19 cellular contexts compared by ENCODE assay signal in genomic region chr1:13778431-13778830, GRCh38.
DNase-seq lines count a peak whose midpoint lies in the region; ATAC-seq and TF ChIP-seq lines count a peak whose summit lies in the region.
"Had no signal": no experiment of that assay in that cellular context is flagged by ENCODE, and none has a peak within 500 bp of the region (broad histone marks: within the 10 kb centered on the region; RNA-seq: fewer than 3 reads in every experiment).

No MANE protein-coding gene starts in this region.

- H3K9me3 Mint-ChIP-seq in activated T-cell treated with anti-CD3 and anti-CD28 coated beads, Interleukin-2, amount 50 U/mL, for 24 hours: no peaks in the 10 kb centered on the region
- no peaks in the 10 kb centered on the region for H3K9me3 Mint-ChIP-seq in activated T-cell treated with anti-CD3 and anti-CD28 coated beads, Interleukin-2, amount 50 U/mL, for 4 hours
- H3K9me3 Mint-ChIP-seq in activated T-helper 17 cell treated with anti-CD3 and anti-CD28 coated beads, Interleukin-2, amount 50 U/mL, for 72 hours: no peaks in the 10 kb centered on the region
- H3K9me3 Mint-ChIP-seq in stimulated activated naive B cell treated with anti-CD40 and anti-IgM and Interleukin-4, amounts not matched to agents 10 μg/mL and 1 μg/mL and 100 μg/mL, for 72 hours: no peaks in the 10 kb centered on the region
- H3K9me3 Mint-ChIP-seq: CD8-positive, alpha-beta memory T cell; GM23338 had no signal

- no peak for TF ChIP-seq CTCF in HEK293 (tag by site-specific recombination; IDR thresholded peaks at IDR 0.05)

- H3K27ac Mint-ChIP-seq in activated T-cell treated with anti-CD3 and anti-CD28 coated beads, Interleukin-2, amount 50 U/mL, for 24 hours: peak overlapping the region; percentile 22
- H3K27ac Mint-ChIP-seq in activated T-helper 17 cell treated with anti-CD3 and anti-CD28 coated beads, Interleukin-2, amount 50 U/mL, for 72 hours: peak overlapping the region; percentile 64
- H3K27ac Mint-ChIP-seq in stimulated activated naive B cell treated with anti-CD40 and anti-IgM and Interleukin-4, amounts not matched to agents 10 μg/mL and 1 μg/mL and 100 μg/mL, for 72 hours: peak overlapping the region; percentile 75
- H3K27ac Mint-ChIP-seq: GM23338 had no signal

- POLR2A ChIA-PET in HEK293 (lab: Yijun Ruan, JAX): no interaction called here

- H3K36me3 Mint-ChIP-seq in activated T-cell treated with anti-CD3 and anti-CD28 coated beads, Interleukin-2, amount 50 U/mL, for 24 hours (ENCODE audit: low read depth): peaks cover under 1% of the 10 kb centered on the region
- peaks cover 41% of the 10 kb centered on the region for H3K36me3 Mint-ChIP-seq in activated T-cell treated with anti-CD3 and anti-CD28 coated beads, Interleukin-2, amount 50 U/mL, for 4 hours (ENCODE audit: insufficient read depth)
- no peaks in the 10 kb centered on the region for H3K36me3 Mint-ChIP-seq in activated T-helper 17 cell treated with anti-CD3 and anti-CD28 coated beads, Interleukin-2, amount 50 U/mL, for 72 hours (ENCODE audit: low read depth)
- H3K36me3 Mint-ChIP-seq in stimulated activated naive B cell treated with anti-CD40 and anti-IgM and Interleukin-4, amounts not matched to agents 10 μg/mL and 1 μg/mL and 100 μg/mL, for 72 hours: peaks cover 43 to 52% of the 10 kb centered on the region in 2 donors

- H3K27ac ChIP-seq in HEK293 (ENCODE audit: extremely low read depth, low read depth, low read length): no peak overlapping the region
- H3K27ac ChIP-seq: 22Rv1, BLaER1 had no signal

- peaks cover 44% of the 10 kb centered on the region for H3K4me1 Mint-ChIP-seq in activated T-cell treated with anti-CD3 and anti-CD28 coated beads, Interleukin-2, amount 50 U/mL, for 24 hours (ENCODE audit: low read depth)
- H3K4me1 Mint-ChIP-seq in activated T-cell treated with anti-CD3 and anti-CD28 coated beads, Interleukin-2, amount 50 U/mL, for 4 hours (ENCODE audit: low read depth): peaks cover 25% of the 10 kb centered on the region
- peaks cover 29% of the 10 kb centered on the region for H3K4me1 Mint-ChIP-seq in activated T-helper 17 cell treated with anti-CD3 and anti-CD28 coated beads, Interleukin-2, amount 50 U/mL, for 72 hours
- peaks cover 21 to 27% of the 10 kb centered on the region in 2 donors for H3K4me1 Mint-ChIP-seq in stimulated activated naive B cell treated with anti-CD40 and anti-IgM and Interleukin-4, amounts not matched to agents 10 μg/mL and 1 μg/mL and 100 μg/mL, for 72 hours

- no peak overlapping the region for H3K4me3 ChIP-seq in HEK293 (ENCODE audit: low read depth, low read length)
- H3K4me3 ChIP-seq: BLaER1, GM23338 had no signal

- CTCF ChIA-PET in HEK293 (lab: Yijun Ruan, JAX): interaction anchor here (0.7 kb wide), 1 partner anchor 33 kb away, joined by 6 read pairs; no protein-coding TSS in a partner anchor

- no peaks in the 10 kb centered on the region for H3K9me3 ChIP-seq in HEK293 (ENCODE audit: control insufficient read depth, insufficient read depth, low read depth, low read length)
- H3K9me3 ChIP-seq: BLaER1 had no signal

- no peaks in the 10 kb centered on the region for H3K27me3 Mint-ChIP-seq in activated T-cell treated with anti-CD3 and anti-CD28 coated beads, Interleukin-2, amount 50 U/mL, for 24 hours
- H3K27me3 Mint-ChIP-seq in activated T-cell treated with anti-CD3 and anti-CD28 coated beads, Interleukin-2, amount 50 U/mL, for 4 hours (ENCODE audit: low read depth): no peaks in the 10 kb centered on the region
- no peaks in the 10 kb centered on the region for H3K27me3 Mint-ChIP-seq in activated T-helper 17 cell treated with anti-CD3 and anti-CD28 coated beads, Interleukin-2, amount 50 U/mL, for 72 hours
- no peaks in the 10 kb centered on the region for H3K27me3 Mint-ChIP-seq in stimulated activated naive B cell treated with anti-CD40 and anti-IgM and Interleukin-4, amounts not matched to agents 10 μg/mL and 1 μg/mL and 100 μg/mL, for 72 hours
- H3K27me3 Mint-ChIP-seq: CD8-positive, alpha-beta memory T cell had no signal

- no peak for DNase-seq in activated T-cell treated with anti-CD3 and anti-CD28 coated beads, Interleukin-2, amount 50 U/mL, for 24 hours
- no peak for DNase-seq in activated T-cell treated with anti-CD3 and anti-CD28 coated beads, Interleukin-2, amount 50 U/mL, for 4 hours
- no peak for DNase-seq in stimulated activated naive B cell treated with anti-CD40 and anti-IgM and Interleukin-4, amounts not matched to agents 10 μg/mL and 1 μg/mL and 100 μg/mL, for 72 hours
- DNase-seq in NCI-H524 (lab: John Stamatoyannopoulos, UW): no peak
- DNase-seq: ACHN; CD8-positive, alpha-beta memory T cell; HCEC 1CT; Karpas-422; NCI-H1694; NCI-H2081; NCI-H2171 treated with DMSO at 0.1 percent for 48 hours; Right ventricle myocardium superior had no signal

- H3K4me1 ChIP-seq in HEK293 (ENCODE audit: control insufficient read depth, insufficient read depth, low read length): no peaks in the 10 kb centered on the region
- H3K4me1 ChIP-seq: BLaER1 had no signal

- ATAC-seq in activated T-cell treated with anti-CD3 and anti-CD28 coated beads, Interleukin-2, amount 50 U/mL, for 4 hours: no peak
- ATAC-seq in activated T-helper 17 cell treated with anti-CD3 and anti-CD28 coated beads, Interleukin-2, amount 50 U/mL, for 72 hours (replicated peaks): no peak
- no peak for ATAC-seq in stimulated activated naive B cell treated with anti-CD40 and anti-IgM and Interleukin-4, amounts not matched to agents 10 μg/mL and 1 μg/mL and 100 μg/mL, for 72 hours (replicated peaks)
- ATAC-seq in HG02852 (IDR thresholded peaks at IDR 0.05; ENCODE audit: unreplicated experiment) (no peak), HG03432 (IDR thresholded peaks at IDR 0.05; ENCODE audit: unreplicated experiment) (no peak)
- ATAC-seq: GM23338 had no signal

- H3K4me3 Mint-ChIP-seq in activated T-cell treated with anti-CD3 and anti-CD28 coated beads, Interleukin-2, amount 50 U/mL, for 24 hours: no peak overlapping the region
- H3K4me3 Mint-ChIP-seq in activated T-cell treated with anti-CD3 and anti-CD28 coated beads, Interleukin-2, amount 50 U/mL, for 4 hours: no peak overlapping the region
- H3K4me3 Mint-ChIP-seq in activated T-helper 17 cell treated with anti-CD3 and anti-CD28 coated beads, Interleukin-2, amount 50 U/mL, for 72 hours: no peak overlapping the region
- H3K4me3 Mint-ChIP-seq in stimulated activated naive B cell treated with anti-CD40 and anti-IgM and Interleukin-4, amounts not matched to agents 10 μg/mL and 1 μg/mL and 100 μg/mL, for 72 hours: peak overlapping the region in 1 of 2 donors; percentile 11
- H3K4me3 Mint-ChIP-seq: CD8-positive, alpha-beta memory T cell; GM23338 had no signal

- peaks cover 23 to 97% of the 10 kb centered on the region in 2 experiments for H3K36me3 ChIP-seq in HEK293 (ENCODE audit: control insufficient read depth in 2 of 2, insufficient read depth in 1 of 2, low read length in 2 of 2)

TF ChIP-seq in HEK293, 187 proteins besides CTCF, POLR2A, EP300 and RAD21:
- TF ChIP-seq EGR2 (tag by site-specific recombination; IDR thresholded peaks at IDR 0.05; ENCODE audit: low read depth) (no peak), ZNF513 (tag by site-specific recombination; IDR thresholded peaks at IDR 0.05) (peak; percentile 95)

Comparison
In these comparisons a context has a peak if more than half of its experiments do, and no peak if none do; other contexts are left out.
1. H3K27ac Mint-ChIP-seq: peak in every context shown above with its lines; median percentile 75 in stimulated activated naive B cell treated with anti-CD40 and anti-IgM and Interleukin-4, amounts not matched to agents 10 μg/mL and 1 μg/mL and 100 μg/mL, for 72 hours; 64 in activated T-helper 17 cell treated with anti-CD3 and anti-CD28 coated beads, Interleukin-2, amount 50 U/mL, for 72 hours; 22 in activated T-cell treated with anti-CD3 and anti-CD28 coated beads, Interleukin-2, amount 50 U/mL, for 24 hours.